9 cellular contexts compared by ENCODE assay signal in genomic region chr6:88623531-88623930, GRCh38.
"Had no signal": no experiment of that assay in that cellular context is flagged by ENCODE, and none has a peak within 500 bp of the region (broad histone marks: within the 10 kb centered on the region; RNA-seq: fewer than 3 reads in every experiment).

No MANE protein-coding gene starts in this region.

- ATAC-seq: HCT116, K562 had no signal

- H3K9ac ChIP-seq: GM23248 had no signal

- H3K27ac ChIP-seq: GM23248 had no signal

- H3K9me3 ChIP-seq: HAP-1 had no signal

- H3K27ac Mint-ChIP-seq: HFFc6 had no signal

- H2AFZ ChIP-seq: GM23248 had no signal

- H3K4me3 ChIP-seq: GM23248, HAP-1, K562 had no signal

- FAIRE-seq: HTR-8/SVneo, K562 had no signal

- DNase-seq: GM23248, GOT3, H7, HFFc6, IMR-90 had no signal

- H3K9me3 Mint-ChIP-seq: HFFc6 had no signal

- H3K4me3 Mint-ChIP-seq: HFFc6 had no signal

- H3K36me3 ChIP-seq: HAP-1 had no signal
